ENCODE assay signal across 8 cellular contexts in the genomic region with DNA sequence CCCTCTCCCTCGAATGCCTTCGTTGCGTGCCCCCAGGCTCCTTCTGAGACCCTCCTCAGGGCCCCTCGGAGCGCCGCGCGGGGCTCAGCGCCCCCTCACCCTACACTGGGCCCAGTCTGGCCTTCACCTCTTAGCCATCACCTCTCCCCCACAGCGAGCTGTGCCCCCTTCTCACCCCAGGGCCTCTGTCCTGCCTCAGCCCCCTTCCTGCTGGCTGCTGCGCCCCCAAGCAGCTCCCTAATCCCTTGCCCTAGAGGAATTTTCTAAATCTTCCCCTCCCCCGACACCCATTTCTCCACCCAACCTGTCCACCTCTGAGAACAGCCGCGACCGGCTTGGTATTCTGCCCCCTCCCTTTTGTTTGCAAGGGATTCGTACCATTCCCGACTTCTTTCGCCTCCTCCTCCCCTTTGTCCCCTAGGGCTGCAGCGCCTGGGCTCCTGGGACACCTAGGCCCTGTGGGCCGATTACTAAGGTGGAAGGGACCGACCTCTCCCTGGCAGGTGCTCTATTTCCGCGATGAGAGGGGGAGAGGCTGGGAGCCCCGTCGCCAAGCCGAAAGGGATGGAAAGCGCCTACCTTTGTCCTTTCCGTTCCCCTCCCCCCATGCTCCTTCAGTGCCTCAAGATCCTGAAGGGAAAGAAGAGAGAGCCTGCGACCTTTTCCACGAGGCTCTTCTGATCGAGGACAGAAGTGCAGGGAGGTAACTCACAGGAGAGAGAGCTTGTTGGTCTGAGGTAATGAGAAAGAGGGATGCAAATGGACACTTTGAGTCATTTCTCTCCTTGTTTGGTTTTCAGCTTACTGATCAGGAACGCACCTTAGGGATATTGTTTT. TPM values are rescaled to one million over a fixed set of nuclear protein-coding genes. Genes with fewer than 3 reads are reported as not detected.
DNase-seq lines count a peak whose midpoint lies in the region; ATAC-seq and TF ChIP-seq lines count a peak whose summit lies in the region.

No MANE protein-coding gene starts in this region.

- no peak for TF ChIP-seq POLR2A in suprapubic skin (IDR thresholded peaks at IDR 0.05)

- TF ChIP-seq CTCF in suprapubic skin (IDR thresholded peaks at IDR 0.05) = no peak

- DNase-seq in DMS53 treated with DMSO at 0.1 percent for 48 hours (lab: John Stamatoyannopoulos, UW; ENCODE audit: unreplicated experiment) (peak; percentile 48), immature natural killer cell (no peak), suprapubic skin (ENCODE audit: low spot score in 2 of 2) (no peak), OCI-M1 (lab: John Stamatoyannopoulos, UW) (no peak), pons (ENCODE audit: low spot score) (no peak), NOMO-1 treated with dmso at 0.1 percent for 144 hours (lab: John Stamatoyannopoulos, UW; ENCODE audit: unreplicated experiment) (no peak)
- no peak for DNase-seq in activated naive CD4-positive, alpha-beta T cell treated with anti-CD3 and anti-CD28 coated beads, Interleukin-2, amount 50 U/mL, for 72 hours (ENCODE audit: low spot score in 2 of 2)

- no peaks in the 10 kb centered on the region for H3K9me3 Mint-ChIP-seq in activated naive CD4-positive, alpha-beta T cell treated with anti-CD3 and anti-CD28 coated beads, Interleukin-2, amount 50 U/mL, for 72 hours
- no peaks in the 10 kb centered on the region for H3K9me3 Mint-ChIP-seq in immature natural killer cell

- H3K4me3 ChIP-seq in suprapubic skin = peak overlapping the region; percentile 54

- H3K36me3 Mint-ChIP-seq in activated naive CD4-positive, alpha-beta T cell treated with anti-CD3 and anti-CD28 coated beads, Interleukin-2, amount 50 U/mL, for 72 hours = peaks cover 0 to 10% of the 10 kb centered on the region in 2 donors
- peaks cover 0 to 4% (median 0%) of the 10 kb centered on the region in 3 donors for H3K36me3 Mint-ChIP-seq in immature natural killer cell

- H3K27ac ChIP-seq in suprapubic skin = peak overlapping the region; percentile 78

- no peaks in the 10 kb centered on the region for H3K9me3 ChIP-seq in suprapubic skin

- TF ChIP-seq EP300 in suprapubic skin (IDR thresholded peaks at IDR 0.05) = no peak

- H3K27ac Mint-ChIP-seq in activated naive CD4-positive, alpha-beta T cell treated with anti-CD3 and anti-CD28 coated beads, Interleukin-2, amount 50 U/mL, for 72 hours = peak overlapping the region; percentile 86 to 95
- peak overlapping the region; percentile 51 to 84 (median 66) for H3K27ac Mint-ChIP-seq in immature natural killer cell

- WGBS in suprapubic skin = 44% methylated on average over 32 of the region's 32 CpGs

- no peaks in the 10 kb centered on the region for H3K27me3 ChIP-seq in suprapubic skin

- H3K4me1 Mint-ChIP-seq in immature natural killer cell = peaks cover 38 to 39% of the 10 kb centered on the region in 2 donors

- H3K27me3 Mint-ChIP-seq in immature natural killer cell (ENCODE audit: low read depth in 3 of 3) = peaks cover 3% of the 10 kb centered on the region in 3 donors

- ATAC-seq in HG03432 (IDR thresholded peaks at IDR 0.05; ENCODE audit: unreplicated experiment) = peak; percentile 30
- ATAC-seq in activated naive CD4-positive, alpha-beta T cell treated with anti-CD3 and anti-CD28 coated beads, Interleukin-2, amount 50 U/mL, for 72 hours = peak; percentile 27 to 33

- no peaks in the 10 kb centered on the region for H3K36me3 ChIP-seq in suprapubic skin

- peaks cover 16% of the 10 kb centered on the region for H3K4me1 ChIP-seq in suprapubic skin

- H3K4me3 Mint-ChIP-seq in immature natural killer cell = peak overlapping the region; percentile 71 to 91 (median 82)

RNA-seq across cellular contexts. Expression of gene DLG3, which starts 10.9 kb away (rescaled TPM):
- 10 to 100 TPM in 1 of 2 donors, 1 to 10 TPM in 1; 7.9 to 27.0 TPM for total RNA-seq in activated naive CD4-positive, alpha-beta T cell treated with anti-CD3 and anti-CD28 coated beads, Interleukin-2, amount 50 U/mL, for 72 hours
- polyA plus RNA-seq in immature natural killer cell = 1 to 10 TPM; 1.9 to 9.9 (median 6.6) TPM
- total RNA-seq in suprapubic skin = 10 to 100 TPM; 12.8 to 42.1 (median 26.7) TPM

RNA-seq across cellular contexts. Expression of gene GDPD2, which starts 32.5 kb away (rescaled TPM):
- under 1 TPM; 0.14 to 0.16 TPM for total RNA-seq in activated naive CD4-positive, alpha-beta T cell treated with anti-CD3 and anti-CD28 coated beads, Interleukin-2, amount 50 U/mL, for 72 hours
- polyA plus RNA-seq in immature natural killer cell = not detected
- 10 to 100 TPM; 15.8 to 68.7 (median 44.7) TPM for total RNA-seq in suprapubic skin

Comparison
In these comparisons a context has a peak if more than half of its experiments do, and no peak if none do; other contexts are left out.
1. RNA of gene GDPD2, which starts 32.5 kb away (total RNA-seq): 15.8 to 68.7 TPM in suprapubic skin; 0.14 to 0.16 TPM in activated naive CD4-positive, alpha-beta T cell treated with anti-CD3 and anti-CD28 coated beads, Interleukin-2, amount 50 U/mL, for 72 hours; every median in the first group is over 10 times any median in the second.